ENCODE assay signal across 16 cellular contexts in the genomic region with DNA sequence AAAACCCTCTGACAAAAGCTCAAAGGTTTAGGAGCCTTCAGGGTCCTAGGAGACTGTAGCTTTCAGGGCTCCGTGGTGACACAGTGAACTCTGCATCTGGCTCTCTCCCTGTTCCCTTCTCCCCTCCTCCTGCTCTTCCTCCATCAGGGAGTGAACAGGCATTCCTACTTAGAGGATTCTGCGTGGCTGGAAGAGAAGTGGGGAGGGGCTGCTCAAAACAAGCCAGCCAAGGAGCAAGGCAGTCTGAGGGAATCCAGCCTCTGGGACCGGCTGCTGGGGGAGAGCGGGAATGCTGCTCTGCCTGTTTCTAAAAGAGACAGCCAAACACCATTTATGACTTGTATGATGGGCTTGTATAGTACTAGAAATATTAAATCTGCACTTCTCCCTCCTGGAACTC. TPM values are rescaled to one million over a fixed set of nuclear protein-coding genes. Genes with fewer than 3 reads are reported as not detected.
A peak's percentile ranks its signal among the peaks of the same experiment; 100 is the strongest.
DNase-seq lines count a peak whose midpoint lies in the region; ATAC-seq and TF ChIP-seq lines count a peak whose summit lies in the region.
"Had no signal": no experiment of that assay in that cellular context is flagged by ENCODE, and none has a peak within 500 bp of the region (broad histone marks: within the 10 kb centered on the region; RNA-seq: fewer than 3 reads in every experiment).

No MANE protein-coding gene starts in this region.

- no peak overlapping the region for H3K18ac ChIP-seq in mesendoderm (ENCODE audit: low read length)

- H3K4ac ChIP-seq in mesendoderm (ENCODE audit: low read depth, low read length) = no peak overlapping the region

- no peak overlapping the region for H3K23ac ChIP-seq in mesendoderm (ENCODE audit: low read length)

- no peaks in the 10 kb centered on the region for H3K27me3 Mint-ChIP-seq in activated T-cell treated with anti-CD3 and anti-CD28 coated beads, Interleukin-2, amount 50 U/mL, for 72 hours (ENCODE audit: low read depth)

- H3K9me3 ChIP-seq in KOPT-K1 (ENCODE audit: insufficient read depth, low read length, poor library complexity, severe bottlenecking) (no peaks in the 10 kb centered on the region), suprapubic skin (no peaks in the 10 kb centered on the region)
- H3K9me3 ChIP-seq: BE2C had no signal

- DNase-seq in caudate nucleus (lab: John Stamatoyannopoulos, UW) = no peak
- peak; percentile 11 for DNase-seq in mesendoderm
- DNase-seq in suprapubic skin (ENCODE audit: low spot score in 2 of 2) = no peak
- no peak for DNase-seq in activated T-cell treated with anti-CD3 and anti-CD28 coated beads, Interleukin-2, amount 50 U/mL, for 72 hours
- DNase-seq in T1000 (lab: John Stamatoyannopoulos, UW) = no peak
- DNase-seq: activated CD4-positive, alpha-beta T cell treated with anti-CD3 and anti-CD28 coated beads, Interleukin-2, amount 50 U/mL, for 48 hours; BE2C; DMS153; glutamatergic neuron; NCI-H146; NCI-H446; stimulated activated CD4-positive, alpha-beta T cell treated with anti-CD3 and anti-CD28 coated beads, Interleukin-15, amount 100 ng/mL, for 24 hours had no signal

- no peak overlapping the region for H4K5ac ChIP-seq in mesendoderm (ENCODE audit: low read length)

- no peak overlapping the region for H3K27ac Mint-ChIP-seq in activated T-cell treated with anti-CD3 and anti-CD28 coated beads, Interleukin-2, amount 50 U/mL, for 72 hours

- H3K4me1 ChIP-seq in mesendoderm (ENCODE audit: control insufficient read depth, low read depth, low read length) (no peaks in the 10 kb centered on the region), suprapubic skin (peaks cover 28% of the 10 kb centered on the region)
- H3K4me1 ChIP-seq: BE2C, parathyroid adenoma had no signal

- H3K79me2 ChIP-seq in mesendoderm (ENCODE audit: control insufficient read depth, insufficient read depth, low read length) = no peaks in the 10 kb centered on the region
- H3K79me2 ChIP-seq: parathyroid adenoma had no signal

- H3K9ac ChIP-seq in mesendoderm (ENCODE audit: low read length) = no peak overlapping the region
- H3K9ac ChIP-seq: parathyroid adenoma had no signal

- no peak overlapping the region for H2BK5ac ChIP-seq in mesendoderm (ENCODE audit: low read length)

- H3K27ac ChIP-seq in KOPT-K1 (ENCODE audit: low read depth, low read length, poor library complexity, severe bottlenecking) = peak overlapping the region; percentile 73
- H3K27ac ChIP-seq in caudate nucleus (ENCODE audit: low read depth, low read length) = peak overlapping the region; percentile 16
- H3K27ac ChIP-seq in mesendoderm (ENCODE audit: low read depth, low read length) = no peak overlapping the region
- peak overlapping the region; percentile 8 for H3K27ac ChIP-seq in suprapubic skin
- H3K27ac ChIP-seq: parathyroid adenoma had no signal

- H3K4me3 Mint-ChIP-seq in activated T-cell treated with anti-CD3 and anti-CD28 coated beads, Interleukin-2, amount 50 U/mL, for 72 hours = peak overlapping the region in 1 of 2 donors; percentile 44

- H2BK15ac ChIP-seq in mesendoderm (replicated peaks; ENCODE audit: low read depth) = no peak overlapping the region

- H3K56ac ChIP-seq in mesendoderm (ENCODE audit: low read length) = no peak overlapping the region

- WGBS in mesendoderm (ENCODE audit: extremely low coverage, insufficient coverage, low lambda C conversion rate) = no CpG with 5 or more reads among the region's 4 CpGs
- WGBS in suprapubic skin = 66% methylated on average over 4 of the region's 4 CpGs

- H3K27me3 ChIP-seq in mesendoderm (ENCODE audit: insufficient read depth, low read length, poor library complexity) = no peaks in the 10 kb centered on the region
- no peaks in the 10 kb centered on the region for H3K27me3 ChIP-seq in suprapubic skin
- H3K27me3 ChIP-seq: BE2C had no signal

- no peak overlapping the region for H2AK5ac ChIP-seq in mesendoderm (ENCODE audit: low read length)

- H2BK120ac ChIP-seq in mesendoderm (ENCODE audit: low read depth, low read length) = no peak overlapping the region

- H3K36me3 ChIP-seq in KOPT-K1 (ENCODE audit: insufficient read depth, low read length) (no peaks in the 10 kb centered on the region), mesendoderm (ENCODE audit: control insufficient read depth, insufficient read depth, low read length) (no peaks in the 10 kb centered on the region), suprapubic skin (peaks cover 18% of the 10 kb centered on the region)
- H3K36me3 ChIP-seq: BE2C had no signal

- no peaks in the 10 kb centered on the region for H3K9me3 Mint-ChIP-seq in activated T-cell treated with anti-CD3 and anti-CD28 coated beads, Interleukin-2, amount 50 U/mL, for 72 hours

- H3K4me3 ChIP-seq in mesendoderm (ENCODE audit: low read length) (no peak overlapping the region), suprapubic skin (no peak overlapping the region)

- H3K4me1 Mint-ChIP-seq in activated T-cell treated with anti-CD3 and anti-CD28 coated beads, Interleukin-2, amount 50 U/mL, for 72 hours (ENCODE audit: low read depth) = peaks cover 26% of the 10 kb centered on the region

- no peak for TF ChIP-seq POLR2A in suprapubic skin (IDR thresholded peaks at IDR 0.05)

- TF ChIP-seq CTCF in suprapubic skin (IDR thresholded peaks at IDR 0.05) = no peak

- no peak overlapping the region for H4K8ac ChIP-seq in mesendoderm (ENCODE audit: low read depth, low read length)

- ATAC-seq in GM18520 (IDR thresholded peaks at IDR 0.05; ENCODE audit: unreplicated experiment) (no peak), HG03565 (IDR thresholded peaks at IDR 0.05; ENCODE audit: unreplicated experiment) (no peak)
- ATAC-seq in activated T-cell treated with anti-CD3 and anti-CD28 coated beads, Interleukin-2, amount 50 U/mL, for 72 hours (replicated peaks in 1 of 2) = no peak

- no peak for TF ChIP-seq EP300 in suprapubic skin (IDR thresholded peaks at IDR 0.05)

- no peak overlapping the region for H3K4me2 ChIP-seq in mesendoderm (ENCODE audit: low read length)

- H3K36me3 Mint-ChIP-seq in activated T-cell treated with anti-CD3 and anti-CD28 coated beads, Interleukin-2, amount 50 U/mL, for 72 hours (ENCODE audit: insufficient read depth in 2 of 2) = no peaks in the 10 kb centered on the region

- H3K79me1 ChIP-seq in mesendoderm (ENCODE audit: low read length) = no peaks in the 10 kb centered on the region

RNA-seq across cellular contexts. Expression of a gene that starts 49.5 kb away (rescaled TPM):
- 28.7 TPM for polyA plus RNA-seq in mesendoderm (2013, experiment 1 of 2)
- polyA plus RNA-seq in mesendoderm (2013, experiment 2 of 2) = 27.1 TPM
- 10 to 100 TPM; 14.5 to 88.0 (median 29.1) TPM for total RNA-seq in suprapubic skin
- 10 to 100 TPM in 1 of 2 donors, 1 to 10 TPM in 1; 7.9 to 12.7 TPM for total RNA-seq in activated T-cell treated with anti-CD3 and anti-CD28 coated beads, Interleukin-2, amount 50 U/mL, for 72 hours

RNA-seq across cellular contexts. Expression of a gene that starts 59.0 kb away (rescaled TPM):
- 66.2 TPM for polyA plus RNA-seq in mesendoderm (2013, experiment 1 of 2)
- polyA plus RNA-seq in mesendoderm (2013, experiment 2 of 2) = 68.8 TPM
- 100 to 1,000 TPM in 3 of 4 donors, 10 to 100 TPM in 1; 100.0 to 243 (median 129) TPM for total RNA-seq in suprapubic skin
- 100 to 1,000 TPM; 128 to 154 TPM for total RNA-seq in activated T-cell treated with anti-CD3 and anti-CD28 coated beads, Interleukin-2, amount 50 U/mL, for 72 hours
